22 cellular contexts compared by ENCODE assay signal in genomic region chr3:177308911-177309310, GRCh38.
"Had no signal": no experiment of that assay in that cellular context is flagged by ENCODE, and none has a peak within 500 bp of the region (broad histone marks: within the 10 kb centered on the region; RNA-seq: fewer than 3 reads in every experiment).

No MANE protein-coding gene starts in this region.

- H3K27me3 ChIP-seq: colonic mucosa, esophagus squamous epithelium, gastrocnemius medialis, heart right ventricle, left lung had no signal

- H3K4me1 ChIP-seq: colonic mucosa, esophagus squamous epithelium, gastrocnemius medialis, heart right ventricle, left lung, lower lobe of right lung had no signal

- H3K4me3 ChIP-seq: colonic mucosa, esophagus squamous epithelium, gastrocnemius medialis, heart right ventricle, left lung, lower lobe of right lung had no signal

- H3K9me3 Mint-ChIP-seq: dendritic cell treated with granulocyte-macrophage colony-stimulating factor and Interleukin-4, amounts not matched to agents 40 ng/mL and 50 ng/mL, for 4 days had no signal

- H3K27ac ChIP-seq: colonic mucosa, epithelial cell of prostate, esophagus squamous epithelium, gastrocnemius medialis, heart right ventricle, left lung, lower lobe of right lung had no signal

- ATAC-seq: effector memory CD8-positive, alpha-beta T cell; esophagus mucosa; gastrocnemius medialis; heart right ventricle; left cardiac atrium; left lung; left ventricle myocardium superior; lower lobe of right lung had no signal

- H3K4me3 Mint-ChIP-seq: dendritic cell treated with granulocyte-macrophage colony-stimulating factor and Interleukin-4, amounts not matched to agents 40 ng/mL and 50 ng/mL, for 4 days; effector memory CD8-positive, alpha-beta T cell; endodermal cell had no signal

- H3K27me3 Mint-ChIP-seq: dendritic cell treated with granulocyte-macrophage colony-stimulating factor and Interleukin-4, amounts not matched to agents 40 ng/mL and 50 ng/mL, for 4 days; effector memory CD8-positive, alpha-beta T cell had no signal

- H3K36me3 ChIP-seq: colonic mucosa, esophagus squamous epithelium, gastrocnemius medialis, heart right ventricle, left lung, lower lobe of right lung had no signal

- H3K4me1 Mint-ChIP-seq: endodermal cell had no signal

- DNase-seq: colonic mucosa; cortex of kidney; effector CD8-positive, alpha-beta T cell; effector memory CD8-positive, alpha-beta T cell; endodermal cell; erythroblast; esophagus squamous epithelium; foreskin fibroblast; foreskin melanocyte; gastrocnemius medialis; glutamatergic neuron; heart right ventricle; hippocampal formation; left cardiac atrium; left lung; left ventricle myocardium superior; lower lobe of right lung; mesenchymal stem cell; midbrain had no signal

- H3K9me3 ChIP-seq: colonic mucosa, gastrocnemius medialis had no signal

- H3K27ac Mint-ChIP-seq: dendritic cell treated with granulocyte-macrophage colony-stimulating factor and Interleukin-4, amounts not matched to agents 40 ng/mL and 50 ng/mL, for 4 days; effector memory CD8-positive, alpha-beta T cell; endodermal cell had no signal
